Comparison of ENCODE assay signal across 20 cellular contexts in genomic region chr3:144098691-144099090, GRCh38.
"Had no signal": no experiment of that assay in that cellular context is flagged by ENCODE, and none has a peak within 500 bp of the region (broad histone marks: within the 10 kb centered on the region; RNA-seq: fewer than 3 reads in every experiment).

No MANE protein-coding gene starts in this region.

- H3K36me3 ChIP-seq: SJCRH30 had no signal

- H3K9me3 ChIP-seq: SJCRH30 had no signal

- DNase-seq: KBM-7, MV-4-11, NCI-H1048, NCI-H1105, NCI-H1417 treated with DMSO at 0.1 percent for 48 hours, NCI-H146, NCI-H1694 treated with DMSO at 0.1 percent for 48 hours, NCI-H1930, NCI-H2081, NCI-H2107, NCI-H2227 treated with DMSO at 0.1 percent for 48 hours, NCI-H510A, NCI-H524 treated with DMSO at 0.1 percent for 48 hours, NCI-H69, NCI-H774, SHP77 treated with DMSO at 0.1 percent for 48 hours, SJCRH30 had no signal

- H3K4me1 ChIP-seq: SJCRH30 had no signal

- FAIRE-seq: HTR-8/SVneo had no signal

- H3K27ac ChIP-seq: HL-60, RWPE1, SJCRH30 had no signal

- H3K4me3 ChIP-seq: SJCRH30 had no signal

- H3K27me3 ChIP-seq: SJCRH30 had no signal
